23 cellular contexts compared by ENCODE assay signal in genomic region chr7:157194948-157195347, GRCh38.
"Had no signal": no experiment of that assay in that cellular context is flagged by ENCODE, and none has a peak within 500 bp of the region (broad histone marks: within the 10 kb centered on the region; RNA-seq: fewer than 3 reads in every experiment).

No MANE protein-coding gene starts in this region.

- H3K27me3 Mint-ChIP-seq: activated CD4-positive, alpha-beta memory T cell treated with anti-CD3 and anti-CD28 coated beads for 36 hours; activated naive CD8-positive, alpha-beta T cell; natural killer cell treated with Interleukin-12 subunit alpha and Interleukin-12 subunit beta and Interleukin-15 and Interleukin-18, amount 100 ng/mL, for 72 hours; stimulated activated naive B cell treated with anti-CD40 and anti-IgM and Interleukin-4, amounts not matched to agents 10 μg/mL and 1 μg/mL and 100 μg/mL, for 72 hours had no signal

- H3K27me3 ChIP-seq: body of pancreas, dorsolateral prefrontal cortex, tibial artery had no signal

- H3K4me3 Mint-ChIP-seq: activated CD4-positive, alpha-beta memory T cell treated with anti-CD3 and anti-CD28 coated beads for 36 hours; activated naive CD8-positive, alpha-beta T cell; endodermal cell; mesothelial cell of epicardium; natural killer cell treated with Interleukin-12 subunit alpha and Interleukin-12 subunit beta and Interleukin-15 and Interleukin-18, amount 100 ng/mL, for 72 hours; stimulated activated naive B cell treated with anti-CD40 and anti-IgM and Interleukin-4, amounts not matched to agents 10 μg/mL and 1 μg/mL and 100 μg/mL, for 72 hours had no signal

- H3K9me3 Mint-ChIP-seq: activated CD4-positive, alpha-beta memory T cell treated with anti-CD3 and anti-CD28 coated beads for 36 hours; endodermal cell; natural killer cell treated with Interleukin-12 subunit alpha and Interleukin-12 subunit beta and Interleukin-15 and Interleukin-18, amount 100 ng/mL, for 72 hours; stimulated activated naive B cell treated with anti-CD40 and anti-IgM and Interleukin-4, amounts not matched to agents 10 μg/mL and 1 μg/mL and 100 μg/mL, for 72 hours had no signal

- H3K27ac ChIP-seq: epithelial cell of prostate, parathyroid adenoma, tibial artery had no signal

- ATAC-seq: body of pancreas; natural killer cell treated with Interleukin-12 subunit alpha and Interleukin-12 subunit beta and Interleukin-15 and Interleukin-18, amount 100 ng/mL, for 72 hours; sciatic nerve; stimulated activated naive B cell treated with anti-CD40 and anti-IgM and Interleukin-4, amounts not matched to agents 10 μg/mL and 1 μg/mL and 100 μg/mL, for 72 hours had no signal

- H3K4me1 Mint-ChIP-seq: endodermal cell; stimulated activated naive B cell treated with anti-CD40 and anti-IgM and Interleukin-4, amounts not matched to agents 10 μg/mL and 1 μg/mL and 100 μg/mL, for 72 hours had no signal

- H3K4me1 ChIP-seq: parathyroid adenoma, tibial artery had no signal

- H3K9ac ChIP-seq: parathyroid adenoma had no signal

- DNase-seq: activated CD4-positive, alpha-beta memory T cell treated with anti-CD3 and anti-CD28 coated beads for 36 hours; activated effector memory CD4-positive, alpha-beta T cell treated with Interleukin-2 at 50 U/mL for 16 hours; amygdala; body of pancreas; dorsolateral prefrontal cortex; endodermal cell; foreskin fibroblast; glutamatergic neuron; hippocampal formation; stimulated activated CD4-positive, alpha-beta T cell treated with anti-CD3 and anti-CD28 coated beads, Interleukin-4, amount 100 ng/mL, for 24 hours; stimulated activated naive B cell treated with anti-CD40 and anti-IgM and Interleukin-4, amounts not matched to agents 10 μg/mL and 1 μg/mL and 100 μg/mL, for 72 hours; substantia nigra; T-helper 2 cell; tibial artery; WERI-Rb-1 had no signal

- FAIRE-seq: islet of Langerhans had no signal

- H3K27ac Mint-ChIP-seq: activated CD4-positive, alpha-beta memory T cell treated with anti-CD3 and anti-CD28 coated beads for 36 hours; endodermal cell; mesothelial cell of epicardium; stimulated activated naive B cell treated with anti-CD40 and anti-IgM and Interleukin-4, amounts not matched to agents 10 μg/mL and 1 μg/mL and 100 μg/mL, for 72 hours had no signal

- H3K4me3 ChIP-seq: body of pancreas, dorsolateral prefrontal cortex, lung, tibial artery had no signal

- H3K9me3 ChIP-seq: body of pancreas, tibial artery had no signal

- H2AFZ ChIP-seq: parathyroid adenoma had no signal
